Comparison of ENCODE assay signal across 26 cellular contexts in genomic region chr22:20783300-20783673, GRCh38. TPM values are rescaled to one million over a fixed set of nuclear protein-coding genes. Genes with fewer than 3 reads are reported as not detected.
A peak's percentile ranks its signal among the peaks of the same experiment; 100 is the strongest.
DNase-seq lines count a peak whose midpoint lies in the region; ATAC-seq, FAIRE-seq and TF ChIP-seq lines count a peak whose summit lies in the region.
"Had no signal": no experiment of that assay in that cellular context is flagged by ENCODE, and none has a peak within 500 bp of the region (broad histone marks: within the 10 kb centered on the region; RNA-seq: fewer than 3 reads in every experiment).

No MANE protein-coding gene starts in this region.

- H3K4me2 ChIP-seq in BLaER1 = peak overlapping the region; percentile 67
- H3K4me2 ChIP-seq in PC-3 (ENCODE audit: low read length) = no peak overlapping the region
- H3K4me2 ChIP-seq in osteoblast (ENCODE audit: insufficient read depth, low read length) = peak overlapping the region; percentile 52

- H3K27me3 ChIP-seq in BLaER1 (no peaks in the 10 kb centered on the region), PC-3 (ENCODE audit: low read length) (no peaks in the 10 kb centered on the region), osteoblast (ENCODE audit: insufficient read depth, low read length) (no peaks in the 10 kb centered on the region), pancreas (no peaks in the 10 kb centered on the region)
- H3K27me3 ChIP-seq in CD4-positive, alpha-beta T cell (ENCODE audit: control insufficient read depth, insufficient read depth, low read length) = no peaks in the 10 kb centered on the region
- H3K27me3 ChIP-seq: MG63 had no signal

- no peak overlapping the region for H3K27ac Mint-ChIP-seq in chondrocyte (ENCODE audit: unreplicated experiment)
- no peak overlapping the region for H3K27ac Mint-ChIP-seq in CD4-positive, alpha-beta T cell
- H3K27ac Mint-ChIP-seq: CD8-positive, alpha-beta T cell had no signal

- CTCF ChIA-PET in PC-3 (lab: Charles Lee) = interaction anchor here (0.5 kb wide), 1 partner anchor 868 kb away, joined by 3 read pairs; no protein-coding TSS in a partner anchor
- CTCF ChIA-PET in CD4-positive, alpha-beta T cell (lab: Charles Lee) = interaction anchor here (0.8 kb wide), 1 partner anchor 37 kb away, joined by 3 read pairs; no protein-coding TSS in a partner anchor

- peaks cover 60% of the 10 kb centered on the region for H3K36me3 ChIP-seq in BLaER1
- H3K36me3 ChIP-seq in PC-3 (ENCODE audit: low read depth, low read length) = no peaks in the 10 kb centered on the region
- H3K36me3 ChIP-seq in osteoblast (ENCODE audit: insufficient read depth, low read length) = peaks cover 14% of the 10 kb centered on the region
- H3K36me3 ChIP-seq in pancreas = peaks cover 0 to 5% (median 0%) of the 10 kb centered on the region in 3 donors

- no peaks in the 10 kb centered on the region for H3K27me3 Mint-ChIP-seq in chondrocyte (ENCODE audit: low read depth)
- no peaks in the 10 kb centered on the region for H3K27me3 Mint-ChIP-seq in CD4-positive, alpha-beta T cell

- H3K4me3 ChIP-seq in BLaER1 (no peak overlapping the region), PC-3 (ENCODE audit: low read length) (no peak overlapping the region), osteoblast (ENCODE audit: insufficient read depth, low read length) (no peak overlapping the region), pancreas (no peak overlapping the region)
- H3K4me3 ChIP-seq: MG63 had no signal

- no peak overlapping the region for H2AFZ ChIP-seq in PC-3 (ENCODE audit: low read length)
- H2AFZ ChIP-seq in osteoblast (ENCODE audit: low read length) = no peak overlapping the region

- DNase-seq in PC-3 (no peak), chondrocyte (ENCODE audit: low spot score) (peak; percentile 5), osteoblast (ENCODE audit: insufficient read length, low spot score, missing footprints) (no peak), frontal cortex (ENCODE audit: low spot score in 2 of 2) (no peak), pancreas (no peak), COLO829 (ENCODE audit: low spot score) (no peak)
- no peak for DNase-seq in CD4-positive, alpha-beta T cell
- DNase-seq: C1 segment of cervical spinal cord; CD8-positive, alpha-beta T cell; DMS 273 treated with DMSO at 0.1 percent for 48 hours; DMS79; GDM1; H7; KBM-7; MG63; NCI-H1105 treated with DMSO at 0.1 percent for 48 hours; NCI-H146; NCI-H1930; NCI-H2107; NCI-H446 treated with DMSO at 0.1 percent for 48 hours; NCI-H82; Right ventricle myocardium superior; RPMI8226 had no signal

- H3K27ac ChIP-seq in BLaER1 (peak overlapping the region; percentile 68; the same call in 1 of the 2 replicates), PC-3 (ENCODE audit: low read length) (peak overlapping the region; percentile 95), osteoblast (ENCODE audit: low read depth, low read length) (peak overlapping the region; percentile 92), pancreas (no peak overlapping the region)
- no peak overlapping the region for H3K27ac ChIP-seq in CD4-positive, alpha-beta T cell (ENCODE audit: low read depth, low read length)

- POLR2A ChIA-PET in PC-3 (lab: Charles Lee; ENCODE audit: unreplicated experiment) = no interaction called here
- POLR2A ChIA-PET in CD4-positive, alpha-beta T cell (lab: Charles Lee) = no interaction called here

- WGBS in pancreas, 2 donors = 97 to 98% methylated on average over 3 of the region's 3 CpGs

- H3K4me3 Mint-ChIP-seq in chondrocyte (ENCODE audit: unreplicated experiment) = no peak overlapping the region
- H3K4me3 Mint-ChIP-seq in CD4-positive, alpha-beta T cell = no peak overlapping the region
- H3K4me3 Mint-ChIP-seq: CD8-positive, alpha-beta T cell had no signal

- H3K9ac ChIP-seq in BLaER1 (no peak overlapping the region; the same call in 1 of the 2 replicates), PC-3 (ENCODE audit: low read length) (peak overlapping the region; percentile 21)

- no peak for TF ChIP-seq CTCF in PC-3 (conservative IDR thresholded peaks at IDR 0.05; ENCODE audit: low read depth, low read length)
- no peak for TF ChIP-seq CTCF in chondrocyte (IDR thresholded peaks at IDR 0.05)
- TF ChIP-seq CTCF in osteoblast (IDR thresholded peaks at IDR 0.05; ENCODE audit: extremely low read depth, low read depth, low read length) = no peak
- no peak for TF ChIP-seq CTCF in pancreas (IDR thresholded peaks at IDR 0.05)
- no peak for TF ChIP-seq CTCF in CD4-positive, alpha-beta T cell (IDR thresholded peaks at IDR 0.05)

- H3F3A ChIP-seq in PC-3 (ENCODE audit: low read length, unreplicated experiment) = peaks cover 9% of the 10 kb centered on the region

- BruUV-seq in PC-3 (replicated peaks; lab: Mats Ljungman, UMichigan) = no TSS peak

- FAIRE-seq in frontal cortex (lab: Jason Lieb, UNC) (no peak), pancreas (lab: Jason Lieb, UNC) (no peak)

- no peaks in the 10 kb centered on the region for H3K9me2 ChIP-seq in PC-3 (replicated peaks; ENCODE audit: low read length)

- intact Hi-C loops in PC-3 (cut with micrococcal nuclease) = no loop called here
- intact Hi-C loops in pancreas (cut with DNase I) = no loop called here
- intact Hi-C loops in CD4-positive, alpha-beta T cell (cut with DNase I, micrococcal nuclease) = no loop called here

- peaks cover 18% of the 10 kb centered on the region for H3K36me3 Mint-ChIP-seq in chondrocyte (ENCODE audit: low read depth)
- peaks cover 47% of the 10 kb centered on the region for H3K36me3 Mint-ChIP-seq in CD4-positive, alpha-beta T cell (ENCODE audit: low read depth)

- H3K79me2 ChIP-seq in PC-3 (ENCODE audit: low read length) (no peaks in the 10 kb centered on the region), osteoblast (ENCODE audit: insufficient read depth, low read length) (no peaks in the 10 kb centered on the region)

- ATAC-seq in PC-3 (no peak), pancreas (no peak)
- no peak for ATAC-seq in CD4-positive, alpha-beta T cell (ENCODE audit: poor library complexity)
- ATAC-seq: CD8-positive, alpha-beta T cell had no signal

- H4K20me1 ChIP-seq in BLaER1 (peaks cover 35% of the 10 kb centered on the region), PC-3 (ENCODE audit: low read length) (no peaks in the 10 kb centered on the region), osteoblast (ENCODE audit: insufficient read depth, low read length) (peaks cover 7% of the 10 kb centered on the region)

- H3K9me3 Mint-ChIP-seq in chondrocyte (ENCODE audit: low read depth) = no peaks in the 10 kb centered on the region
- no peaks in the 10 kb centered on the region for H3K9me3 Mint-ChIP-seq in CD4-positive, alpha-beta T cell
- H3K9me3 Mint-ChIP-seq: CD8-positive, alpha-beta T cell had no signal

- H3K4me1 ChIP-seq in BLaER1 (peaks cover 84% of the 10 kb centered on the region), PC-3 (ENCODE audit: insufficient read depth, low read length) (peaks cover 59% of the 10 kb centered on the region), osteoblast (ENCODE audit: insufficient read depth, low read length) (peaks cover 47% of the 10 kb centered on the region), pancreas (peaks cover 5 to 10% (median 7%) of the 10 kb centered on the region in 3 donors)

- peaks cover 6% of the 10 kb centered on the region for H3K4me1 Mint-ChIP-seq in chondrocyte (ENCODE audit: low read depth)
- H3K4me1 Mint-ChIP-seq in CD4-positive, alpha-beta T cell (ENCODE audit: low read depth) = peaks cover 7% of the 10 kb centered on the region

- H3K9me3 ChIP-seq in BLaER1 = no peaks in the 10 kb centered on the region
- no peaks in the 10 kb centered on the region for H3K9me3 ChIP-seq in PC-3 (ENCODE audit: low read length)
- no peaks in the 10 kb centered on the region for H3K9me3 ChIP-seq in osteoblast (ENCODE audit: low read depth, low read length)
- no peaks in the 10 kb centered on the region for H3K9me3 ChIP-seq in pancreas
- H3K9me3 ChIP-seq in CD4-positive, alpha-beta T cell (ENCODE audit: control insufficient read depth, low read length) = no peaks in the 10 kb centered on the region
- H3K9me3 ChIP-seq: MG63 had no signal

RNA-seq across cellular contexts. Expression of gene SERPIND1, which starts 9.4 kb away (rescaled TPM):
- total RNA-seq in PC-3 (2014; rRNA removed) (2.9 and 3.0 TPM in 2 replicates), chondrocyte (not detected in 3 replicates), osteoblast (not detected in 2 replicates), frontal cortex (4.5 TPM), pancreas (under 1 TPM in 5 of 6 donors, not detected in 1; 0.09 to 0.35 (median 0.12) TPM)
- under 1 TPM; 0.21 to 0.30 TPM for polyA plus RNA-seq in pancreas
- not detected for total RNA-seq in CD4-positive, alpha-beta T cell
- total RNA-seq: A172; CD8-positive, alpha-beta T cell; HT-29 had no signal

Comparison
In these comparisons a context has a peak if more than half of its experiments do, and no peak if none do; other contexts are left out.
1. H3K27ac ChIP-seq: peak in BLaER1 (single experiment), PC-3 (single experiment) and osteoblast (single experiment); none in pancreas (0 of 4) and CD4-positive, alpha-beta T cell (single experiment).